1 cellular context compared by ENCODE assay signal in genomic region chr3:179589143-179589542, GRCh38.
TF ChIP-seq lines count a peak whose summit lies in the region.

No MANE protein-coding gene starts in this region.

TF ChIP-seq in IMR-90, 13 proteins besides CTCF, POLR2A, EP300 and RAD21 (continued from another document):
- no peak for TF ChIP-seq MAFK (IDR thresholded peaks at IDR 0.05; ENCODE audit: low read depth, low read length)
TF ChIP-seq in IMR-90: peak in this region for 0.
